Comparison of ENCODE assay signal across 19 cellular contexts in the genomic region with DNA sequence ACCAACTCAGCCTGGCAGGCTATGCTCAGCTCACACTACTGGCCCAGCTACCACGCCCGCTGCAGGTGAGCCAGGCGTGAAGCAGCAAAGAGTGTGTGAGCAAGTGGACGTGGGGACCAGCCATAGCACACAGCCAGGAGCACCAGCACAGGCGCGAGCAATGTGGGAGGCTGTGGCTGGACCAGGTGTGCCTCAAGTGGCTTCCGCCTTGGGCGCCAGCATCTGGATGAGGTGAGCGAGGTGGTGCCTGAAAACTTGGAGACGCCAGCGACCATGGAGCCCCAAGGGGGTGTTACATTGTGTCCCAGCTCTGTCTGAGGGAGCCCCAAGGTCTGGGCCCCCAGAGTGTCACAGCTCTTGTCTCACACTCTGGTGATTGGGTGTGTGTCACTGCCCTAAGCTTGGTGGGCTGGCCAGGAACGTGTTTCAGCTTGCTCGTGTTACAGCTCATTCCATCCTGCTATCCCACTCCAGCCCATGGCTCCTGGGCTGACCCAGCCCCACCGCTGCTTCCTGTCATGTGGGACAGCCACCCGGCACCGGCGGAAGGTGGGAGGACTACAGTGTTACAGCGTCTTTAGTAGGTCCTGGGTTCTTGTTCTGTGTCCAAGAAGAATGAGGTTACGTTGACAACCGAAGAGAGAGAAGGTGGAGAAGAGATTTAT.
"Had no signal": no experiment of that assay in that cellular context is flagged by ENCODE, and none has a peak within 500 bp of the region (broad histone marks: within the 10 kb centered on the region; RNA-seq: fewer than 3 reads in every experiment).

No MANE protein-coding gene starts in this region.

- DNase-seq: activated CD4-positive, alpha-beta T cell treated with anti-CD3 and anti-CD28 coated beads for 48 hours; activated CD4-positive, alpha-beta T cell treated with anti-CD3 and anti-CD28 coated beads, Interleukin-2, amount 50 U/mL, for 4 hours; activated CD4-positive, CD25-positive, alpha-beta regulatory T cell treated with anti-CD3 and anti-CD28 coated beads, Interleukin-2, amount 50 U/mL, for 72 hours; activated CD8-positive, alpha-beta T cell treated with anti-CD3 and anti-CD28 coated beads, Interleukin-2, amount 10 ng/mL, durations not matched to agents 7 days and 5 days; activated effector memory CD4-positive, alpha-beta T cell treated with Interleukin-2 at 50 U/mL for 16 hours; activated naive CD4-positive, alpha-beta T cell treated with anti-CD3 and anti-CD28 coated beads for 36 hours; activated T-cell treated with anti-CD3 and anti-CD28 coated beads, Interleukin-2, amount 50 U/mL, for 24 hours; amygdala; KG1; NCI-H1048; NCI-H146; NCI-H187 treated with DMSO at 0.1 percent for 48 hours; NCI-H2081 treated with DMSO at 0.1 percent for 48 hours; NCI-H446; NCI-H524; SHP77 treated with DMSO at 0.1 percent for 48 hours had no signal

- H3K27ac Mint-ChIP-seq: activated CD8-positive, alpha-beta T cell treated with anti-CD3 and anti-CD28 coated beads, Interleukin-2, amount 10 ng/mL, durations not matched to agents 7 days and 5 days; activated naive CD4-positive, alpha-beta T cell treated with anti-CD3 and anti-CD28 coated beads for 36 hours; activated naive CD8-positive, alpha-beta T cell; activated T-cell treated with anti-CD3 and anti-CD28 coated beads, Interleukin-2, amount 50 U/mL, for 24 hours; activated T-helper 1 cell treated with anti-CD3 and anti-CD28 coated beads, Interleukin-12 subunit alpha, Interleukin-12 subunit beta, Interleukin-2, Interleukin-4 antibody, amounts not matched to agents 30 ng/mL and 10 ng/mL and 1 ng/mL, durations not matched to agents 14 hours and 24 hours and 36 hours; T-helper 1 cell treated with Interleukin-12 subunit alpha and Interleukin-12 subunit beta and Interleukin-4 antibody, amounts not matched to agents 30 μg/mL and 1 μg/mL, for 36 hours had no signal

- H3K4me3 Mint-ChIP-seq: activated CD8-positive, alpha-beta T cell treated with anti-CD3 and anti-CD28 coated beads, Interleukin-2, amount 10 ng/mL, durations not matched to agents 7 days and 5 days; activated naive CD4-positive, alpha-beta T cell treated with anti-CD3 and anti-CD28 coated beads for 36 hours; activated naive CD8-positive, alpha-beta T cell; activated T-cell treated with anti-CD3 and anti-CD28 coated beads, Interleukin-2, amount 50 U/mL, for 24 hours; activated T-helper 1 cell treated with anti-CD3 and anti-CD28 coated beads, Interleukin-12 subunit alpha, Interleukin-12 subunit beta, Interleukin-2, Interleukin-4 antibody, amounts not matched to agents 30 ng/mL and 10 ng/mL and 1 ng/mL, durations not matched to agents 14 hours and 24 hours and 36 hours; T-helper 1 cell treated with Interleukin-12 subunit alpha and Interleukin-12 subunit beta and Interleukin-4 antibody, amounts not matched to agents 30 μg/mL and 1 μg/mL, for 36 hours had no signal

- H3K27me3 Mint-ChIP-seq: activated naive CD8-positive, alpha-beta T cell; activated T-cell treated with anti-CD3 and anti-CD28 coated beads, Interleukin-2, amount 50 U/mL, for 24 hours had no signal

- H3K9me3 Mint-ChIP-seq: activated T-cell treated with anti-CD3 and anti-CD28 coated beads, Interleukin-2, amount 50 U/mL, for 24 hours had no signal

- ATAC-seq: activated CD8-positive, alpha-beta T cell treated with anti-CD3 and anti-CD28 coated beads, Interleukin-2, amount 10 ng/mL, durations not matched to agents 7 days and 5 days had no signal

- H3K36me3 Mint-ChIP-seq: activated naive CD8-positive, alpha-beta T cell had no signal
